1 cellular context compared by ENCODE assay signal in the genomic region with DNA sequence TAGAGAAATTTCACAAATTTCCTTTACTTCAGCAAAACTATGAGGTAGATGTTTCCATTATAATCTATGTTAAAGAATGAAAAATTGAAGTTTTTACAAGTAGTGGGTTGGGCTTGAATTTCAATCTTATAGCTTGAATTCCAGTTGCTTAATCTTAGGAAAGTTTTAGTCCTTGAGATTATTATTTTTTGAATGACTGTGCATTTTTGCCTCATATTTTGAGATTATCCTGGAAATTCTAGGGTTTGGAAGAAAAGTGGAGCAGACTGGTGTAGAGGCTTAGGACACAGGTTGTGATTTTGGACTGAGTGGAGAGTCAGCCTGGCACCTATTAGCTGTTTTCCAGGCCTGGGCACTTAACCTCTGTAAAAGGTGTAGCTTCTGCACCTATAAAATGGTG.
TF ChIP-seq lines count a peak whose summit lies in the region.

No MANE protein-coding gene starts in this region.

TF ChIP-seq in neural cell, 6 proteins besides CTCF, POLR2A, EP300 and RAD21 (continued from another document):
- TF ChIP-seq, protein P1, sequence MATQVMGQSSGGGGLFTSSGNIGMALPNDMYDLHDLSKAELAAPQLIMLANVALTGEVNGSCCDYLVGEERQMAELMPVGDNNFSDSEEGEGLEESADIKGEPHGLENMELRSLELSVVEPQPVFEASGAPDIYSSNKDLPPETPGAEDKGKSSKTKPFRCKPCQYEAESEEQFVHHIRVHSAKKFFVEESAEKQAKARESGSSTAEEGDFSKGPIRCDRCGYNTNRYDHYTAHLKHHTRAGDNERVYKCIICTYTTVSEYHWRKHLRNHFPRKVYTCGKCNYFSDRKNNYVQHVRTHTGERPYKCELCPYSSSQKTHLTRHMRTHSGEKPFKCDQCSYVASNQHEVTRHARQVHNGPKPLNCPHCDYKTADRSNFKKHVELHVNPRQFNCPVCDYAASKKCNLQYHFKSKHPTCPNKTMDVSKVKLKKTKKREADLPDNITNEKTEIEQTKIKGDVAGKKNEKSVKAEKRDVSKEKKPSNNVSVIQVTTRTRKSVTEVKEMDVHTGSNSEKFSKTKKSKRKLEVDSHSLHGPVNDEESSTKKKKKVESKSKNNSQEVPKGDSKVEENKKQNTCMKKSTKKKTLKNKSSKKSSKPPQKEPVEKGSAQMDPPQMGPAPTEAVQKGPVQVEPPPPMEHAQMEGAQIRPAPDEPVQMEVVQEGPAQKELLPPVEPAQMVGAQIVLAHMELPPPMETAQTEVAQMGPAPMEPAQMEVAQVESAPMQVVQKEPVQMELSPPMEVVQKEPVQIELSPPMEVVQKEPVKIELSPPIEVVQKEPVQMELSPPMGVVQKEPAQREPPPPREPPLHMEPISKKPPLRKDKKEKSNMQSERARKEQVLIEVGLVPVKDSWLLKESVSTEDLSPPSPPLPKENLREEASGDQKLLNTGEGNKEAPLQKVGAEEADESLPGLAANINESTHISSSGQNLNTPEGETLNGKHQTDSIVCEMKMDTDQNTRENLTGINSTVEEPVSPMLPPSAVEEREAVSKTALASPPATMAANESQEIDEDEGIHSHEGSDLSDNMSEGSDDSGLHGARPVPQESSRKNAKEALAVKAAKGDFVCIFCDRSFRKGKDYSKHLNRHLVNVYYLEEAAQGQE (IDR thresholded peaks at IDR 0.05; ENCODE audit: borderline replicate concordance): no peak
- no peak for TF ChIP-seq POLR2AphosphoS5 (IDR thresholded peaks at IDR 0.05)
- TF ChIP-seq EZH2 (IDR thresholded peaks at IDR 0.05; ENCODE audit: borderline replicate concordance, insufficient read depth, low read length, poor library complexity, severe bottlenecking): no peak
